1 cellular context compared by ENCODE assay signal in the genomic region with DNA sequence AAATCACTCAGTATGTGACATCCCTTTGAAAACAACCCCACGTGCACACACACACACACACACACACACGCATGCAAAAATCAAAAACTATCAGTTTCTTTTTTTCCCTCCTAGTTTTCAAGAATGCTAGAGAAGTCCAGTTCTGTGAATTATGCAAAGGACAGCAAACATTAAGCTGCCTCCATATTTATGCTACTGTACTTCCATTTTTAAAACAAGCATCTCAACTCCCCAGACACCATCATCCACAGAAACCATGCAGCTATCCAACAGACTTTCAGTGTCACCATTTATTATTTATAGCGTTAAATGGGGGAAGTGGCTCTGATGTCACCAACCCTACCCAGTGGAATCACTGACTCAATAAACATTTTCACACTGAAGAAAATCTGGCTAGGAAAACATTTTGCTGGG.
TF ChIP-seq lines count a peak whose summit lies in the region.

No MANE protein-coding gene starts in this region.

TF ChIP-seq in SK-N-SH treated with all-trans-retinoic acid at 6 μM for 48 hours, 23 proteins besides CTCF, POLR2A, EP300 and RAD21 (continued from another document):
- no peak for TF ChIP-seq ZNF565 (CRISPR knock-in tag; conservative IDR thresholded peaks at IDR 0.05; ENCODE audit: low read depth)
- TF ChIP-seq, protein P1, sequence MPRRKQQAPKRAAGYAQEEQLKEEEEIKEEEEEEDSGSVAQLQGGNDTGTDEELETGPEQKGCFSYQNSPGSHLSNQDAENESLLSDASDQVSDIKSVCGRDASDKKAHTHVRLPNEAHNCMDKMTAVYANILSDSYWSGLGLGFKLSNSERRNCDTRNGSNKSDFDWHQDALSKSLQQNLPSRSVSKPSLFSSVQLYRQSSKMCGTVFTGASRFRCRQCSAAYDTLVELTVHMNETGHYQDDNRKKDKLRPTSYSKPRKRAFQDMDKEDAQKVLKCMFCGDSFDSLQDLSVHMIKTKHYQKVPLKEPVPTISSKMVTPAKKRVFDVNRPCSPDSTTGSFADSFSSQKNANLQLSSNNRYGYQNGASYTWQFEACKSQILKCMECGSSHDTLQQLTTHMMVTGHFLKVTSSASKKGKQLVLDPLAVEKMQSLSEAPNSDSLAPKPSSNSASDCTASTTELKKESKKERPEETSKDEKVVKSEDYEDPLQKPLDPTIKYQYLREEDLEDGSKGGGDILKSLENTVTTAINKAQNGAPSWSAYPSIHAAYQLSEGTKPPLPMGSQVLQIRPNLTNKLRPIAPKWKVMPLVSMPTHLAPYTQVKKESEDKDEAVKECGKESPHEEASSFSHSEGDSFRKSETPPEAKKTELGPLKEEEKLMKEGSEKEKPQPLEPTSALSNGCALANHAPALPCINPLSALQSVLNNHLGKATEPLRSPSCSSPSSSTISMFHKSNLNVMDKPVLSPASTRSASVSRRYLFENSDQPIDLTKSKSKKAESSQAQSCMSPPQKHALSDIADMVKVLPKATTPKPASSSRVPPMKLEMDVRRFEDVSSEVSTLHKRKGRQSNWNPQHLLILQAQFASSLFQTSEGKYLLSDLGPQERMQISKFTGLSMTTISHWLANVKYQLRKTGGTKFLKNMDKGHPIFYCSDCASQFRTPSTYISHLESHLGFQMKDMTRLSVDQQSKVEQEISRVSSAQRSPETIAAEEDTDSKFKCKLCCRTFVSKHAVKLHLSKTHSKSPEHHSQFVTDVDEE (CRISPR knock-in tag; IDR thresholded peaks at IDR 0.05): no peak
- TF ChIP-seq TCF4 (CRISPR knock-in tag; IDR thresholded peaks at IDR 0.05; ENCODE audit: borderline replicate concordance): no peak
- TF ChIP-seq ZFP3 (CRISPR knock-in tag; IDR thresholded peaks at IDR 0.05): no peak
